In the genomic region with DNA sequence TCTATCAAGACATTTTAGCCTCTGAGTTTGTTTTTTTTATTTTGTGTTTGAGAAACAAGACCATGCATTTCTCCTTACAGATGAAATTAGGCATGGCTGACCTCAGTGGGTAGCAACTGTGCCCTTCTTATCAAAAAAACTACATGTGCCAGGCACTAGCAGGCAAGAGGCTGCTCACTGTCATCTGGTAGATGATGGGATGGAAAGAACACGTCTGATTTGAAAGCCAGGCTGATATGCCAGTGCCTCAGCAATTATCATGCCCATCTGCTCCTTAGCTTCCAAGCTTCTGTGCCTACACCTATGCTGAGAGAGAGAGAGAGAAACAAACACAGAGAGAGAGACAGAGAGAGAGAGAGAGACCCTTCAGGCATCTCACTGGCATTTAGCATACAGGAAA, we compare ENCODE assay signal across 14 cellular contexts.
DNase-seq lines count a peak whose midpoint lies in the region; ATAC-seq and TF ChIP-seq lines count a peak whose summit lies in the region.
"Had no signal": no experiment of that assay in that cellular context is flagged by ENCODE, and none has a peak within 500 bp of the region (broad histone marks: within the 10 kb centered on the region; RNA-seq: fewer than 3 reads in every experiment).

No MANE protein-coding gene starts in this region.

- H3F3A ChIP-seq in GM23248 (ENCODE audit: insufficient read depth) = no peaks in the 10 kb centered on the region

- in situ Hi-C loops in GM23248 (cut with MboI) = no loop called here

- no peak overlapping the region for H3K27ac ChIP-seq in heart left ventricle
- no peak overlapping the region for H3K27ac ChIP-seq in right atrium auricular region
- H3K27ac ChIP-seq in GM23248 = no peak overlapping the region
- H3K27ac ChIP-seq: A549 had no signal

- H3K9ac ChIP-seq in GM23248 = no peak overlapping the region

- H3K4me2 ChIP-seq in GM23248 (ENCODE audit: unreplicated experiment) = no peak overlapping the region
- H3K4me2 ChIP-seq: A549, GM23338 had no signal

- peak overlapping the region; percentile 39; the same call in 1 of the 2 replicates for H2AFZ ChIP-seq in GM23248
- H2AFZ ChIP-seq: GM23338 had no signal

- H3K36me3 ChIP-seq in heart left ventricle = no peaks in the 10 kb centered on the region
- H3K36me3 ChIP-seq in right atrium auricular region = no peaks in the 10 kb centered on the region
- no peaks in the 10 kb centered on the region for H3K36me3 ChIP-seq in GM23248 (ENCODE audit: low read depth)

- ATAC-seq in heart left ventricle (peak in 3 of 4 donors; percentile 13 to 89 (median 82)), HG03097 (IDR thresholded peaks at IDR 0.05; ENCODE audit: low FRiP score, unreplicated experiment) (no peak)
- ATAC-seq: A549; CD8-positive, alpha-beta T cell; GM23338; HepG2 had no signal

- no peak for TF ChIP-seq POLR2A in heart left ventricle (IDR thresholded peaks at IDR 0.05)

- intact Hi-C loops in heart left ventricle (cut with DNase I) = no loop called here

- 12 to 31% (median 15%) methylated on average over 1 of the region's 1 CpG for whole genome bisulfite sequencing in heart left ventricle, 4 donors
- 10 to 13% methylated on average over 1 of the region's 1 CpG for WGBS in GM23248 (ENCODE audit: low coverage in 1 of 2, low lambda C conversion rate in 2 of 2, missing lambda C conversion rate in 2 of 2), 2 experiments

- no peaks in the 10 kb centered on the region for H4K20me1 ChIP-seq in GM23248 (ENCODE audit: insufficient read depth)

- peaks cover 0 to 13% (median 0%) of the 10 kb centered on the region in 12 donors for H3K9me3 ChIP-seq in heart left ventricle
- no peaks in the 10 kb centered on the region for H3K9me3 ChIP-seq in right atrium auricular region
- H3K9me3 ChIP-seq in GM23248 (ENCODE audit: low read depth) = no peaks in the 10 kb centered on the region
- H3K9me3 ChIP-seq: A549 had no signal

- no peaks in the 10 kb centered on the region for H3K27me3 ChIP-seq in heart left ventricle
- no peaks in the 10 kb centered on the region for H3K27me3 ChIP-seq in right atrium auricular region
- no peaks in the 10 kb centered on the region for H3K27me3 ChIP-seq in GM23248 (replicated peaks; ENCODE audit: insufficient read depth)

- no peak overlapping the region for H3K4me3 ChIP-seq in heart left ventricle
- H3K4me3 ChIP-seq in right atrium auricular region = no peak overlapping the region
- no peak overlapping the region for H3K4me3 ChIP-seq in GM23248
- H3K4me3 ChIP-seq: A549, GM23338 had no signal

- no peaks in the 10 kb centered on the region for H3K79me2 ChIP-seq in GM23248 (ENCODE audit: insufficient read depth)

- TF ChIP-seq CTCF in heart left ventricle (IDR thresholded peaks at IDR 0.05) = no peak
- no peak for TF ChIP-seq CTCF in right atrium auricular region (IDR thresholded peaks at IDR 0.05)

- peaks cover 0 to 7% (median 0%) of the 10 kb centered on the region in 12 donors for H3K4me1 ChIP-seq in heart left ventricle
- no peaks in the 10 kb centered on the region for H3K4me1 ChIP-seq in right atrium auricular region
- H3K4me1 ChIP-seq in GM23248 (ENCODE audit: insufficient read depth) = no peaks in the 10 kb centered on the region
- H3K4me1 ChIP-seq: A549 had no signal

- no peaks in the 10 kb centered on the region for H3K9me2 ChIP-seq in GM23248 (ENCODE audit: insufficient read depth)

- DNase-seq in heart left ventricle = no peak
- DNase-seq in right atrium auricular region (ENCODE audit: low spot score) = no peak
- no peak for DNase-seq in GM23248
- DNase-seq in cerebellum (ENCODE audit: low spot score) = peak; percentile 82
- no peak for DNase-seq in HK-2 (ENCODE audit: unreplicated experiment)
- DNase-seq: CD8-positive, alpha-beta T cell; COR-L47; DND-41; GF-D8; H9 had no signal
